ENCODE assay signal across 8 cellular contexts in the genomic region with DNA sequence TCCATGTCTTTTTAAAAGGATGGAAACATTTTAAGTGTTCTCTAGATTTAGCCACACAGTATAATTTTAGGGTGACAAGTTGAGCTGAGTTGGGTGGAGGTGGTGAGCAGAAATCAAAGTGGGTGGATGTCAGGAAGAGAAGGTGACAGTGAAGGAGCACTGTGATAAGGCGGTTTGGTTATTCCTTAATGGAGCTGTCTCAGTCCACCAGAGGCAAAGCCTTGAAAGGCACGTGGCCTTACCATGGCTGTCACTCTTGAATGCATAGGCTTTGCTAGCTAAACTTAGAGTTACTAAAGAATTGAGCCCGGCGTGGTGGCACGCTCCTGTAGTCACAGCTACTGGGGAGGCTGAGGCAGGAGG. TPM values are rescaled to one million over a fixed set of nuclear protein-coding genes. Genes with fewer than 3 reads are reported as not detected.
A peak's percentile ranks its signal among the peaks of the same experiment; 100 is the strongest.
DNase-seq lines count a peak whose midpoint lies in the region; ATAC-seq and TF ChIP-seq lines count a peak whose summit lies in the region.

No MANE protein-coding gene starts in this region.

- H3K79me2 ChIP-seq in GM23248 (ENCODE audit: insufficient read depth) = no peaks in the 10 kb centered on the region

- no peak for TF ChIP-seq POLR2A in vagina (IDR thresholded peaks at IDR 0.05)

- peak overlapping the region; percentile 81 for H3K4me2 ChIP-seq in GM23248 (ENCODE audit: unreplicated experiment)

- H3K27me3 ChIP-seq in GM23248 (replicated peaks; ENCODE audit: insufficient read depth) = no peaks in the 10 kb centered on the region
- no peaks in the 10 kb centered on the region for H3K27me3 ChIP-seq in psoas muscle (ENCODE audit: insufficient read depth in 3 of 3, low read length in 2 of 3)
- no peaks in the 10 kb centered on the region for H3K27me3 ChIP-seq in vagina

- peaks cover 10% of the 10 kb centered on the region; the same call in 1 of the 2 replicates for H3F3A ChIP-seq in GM23248 (ENCODE audit: insufficient read depth)

- H3K4me3 ChIP-seq in GM23248 (no peak overlapping the region; the same call in 1 of the 2 replicates), psoas muscle (peak overlapping the region; percentile 74), vagina (peak overlapping the region in 1 of 2 donors; percentile 50)

- no peak overlapping the region for H3K9ac ChIP-seq in GM23248

- DNase-seq in GM23248 (no peak), Right ventricle myocardium inferior (ENCODE audit: missing footprints) (no peak), psoas muscle (no peak), vagina (ENCODE audit: extremely low spot score in 2 of 2) (no peak), D341Med (ENCODE audit: low spot score) (no peak), activated gamma-delta T cell treated with Interleukin-2 at 50 U/mL for 16 hours (no peak), NCI-H1694 treated with DMSO at 0.1 percent for 48 hours (lab: John Stamatoyannopoulos, UW) (no peak)

- H3K36me3 ChIP-seq in GM23248 (ENCODE audit: low read depth) = no peaks in the 10 kb centered on the region
- H3K36me3 ChIP-seq in psoas muscle (ENCODE audit: insufficient read depth in 1 of 2, low read depth in 1 of 2) = no peaks in the 10 kb centered on the region
- H3K36me3 ChIP-seq in vagina = no peaks in the 10 kb centered on the region

- H3K4me1 ChIP-seq in GM23248 (ENCODE audit: insufficient read depth) = no peaks in the 10 kb centered on the region
- H3K4me1 ChIP-seq in psoas muscle = peaks cover 8% of the 10 kb centered on the region
- peaks cover 10% of the 10 kb centered on the region for H3K4me1 ChIP-seq in vagina

- in situ Hi-C loops in GM23248 (cut with MboI) = no loop called here

- intact Hi-C loops in Right ventricle myocardium inferior (cut with DNase I) = no loop called here
- intact Hi-C loops in psoas muscle (cut with DNase I) = no loop called here
- intact Hi-C loops in vagina (cut with DNase I) = no loop called here

- no peak overlapping the region for H3K27ac ChIP-seq in GM23248
- peak overlapping the region; percentile 65 for H3K27ac ChIP-seq in VCaP
- no peak overlapping the region for H3K27ac ChIP-seq in psoas muscle
- H3K27ac ChIP-seq in vagina = no peak overlapping the region

- 77 to 80% methylated on average over 5 of the region's 5 CpGs for WGBS in GM23248 (ENCODE audit: low coverage in 1 of 2, low lambda C conversion rate in 2 of 2, missing lambda C conversion rate in 2 of 2), 2 experiments
- 79 to 92% (median 79%) methylated on average over 5 of the region's 5 CpGs for WGBS in psoas muscle, 3 donors

- TF ChIP-seq CTCF in VCaP (conservative IDR thresholded peaks at IDR 0.05) (no peak), psoas muscle (IDR thresholded peaks at IDR 0.05) (no peak), vagina (IDR thresholded peaks at IDR 0.05) (no peak)

- no peaks in the 10 kb centered on the region for H3K9me3 ChIP-seq in GM23248 (ENCODE audit: low read depth)
- no peaks in the 10 kb centered on the region for H3K9me3 ChIP-seq in psoas muscle
- no peaks in the 10 kb centered on the region for H3K9me3 ChIP-seq in vagina

- ATAC-seq in Right ventricle myocardium inferior (peak; percentile 77), psoas muscle (peak in 2 of 4 donors; percentile 7 to 16)

- no peaks in the 10 kb centered on the region for H4K20me1 ChIP-seq in GM23248 (ENCODE audit: insufficient read depth)

- H2AFZ ChIP-seq in GM23248 = peak overlapping the region; percentile 90; the same call in 1 of the 2 replicates

- no peaks in the 10 kb centered on the region for H3K9me2 ChIP-seq in GM23248 (ENCODE audit: insufficient read depth)

RNA-seq across cellular contexts. Expression of a gene that starts 0.6 kb away (rescaled TPM):
- total RNA-seq in GM23248 (2014; rRNA removed; shearing (Covaris generic)) = not detected in 2 replicates
- polyA plus RNA-seq in GM23248 (2016; fragmentation: Nextera tagmentation; extraction: Ambion mirVana) (not detected in 2 replicates), psoas muscle (under 1 TPM; 0.03 to 0.13 (median 0.05) TPM)
- total RNA-seq in Right ventricle myocardium inferior (not detected), psoas muscle (under 1 TPM in 2 of 4 donors, not detected in 2; 0.08 to 0.69 TPM), vagina (not detected)

RNA-seq across cellular contexts. Expression of a gene that starts 14.7 kb away (rescaled TPM):
- 9.0 TPM in 2 replicates for total RNA-seq in GM23248 (2014; rRNA removed; shearing (Covaris generic))
- 1.3 TPM in 2 replicates for polyA plus RNA-seq in GM23248 (2016; fragmentation: Nextera tagmentation; extraction: Ambion mirVana)
- 9.8 TPM for total RNA-seq in Right ventricle myocardium inferior
- total RNA-seq in psoas muscle = 1 to 10 TPM; 1.3 to 4.5 (median 2.6) TPM
- 1 to 10 TPM in 2 of 3 donors, under 1 TPM in 1; 0.96 to 5.9 (median 3.1) TPM for polyA plus RNA-seq in psoas muscle
- total RNA-seq in vagina = 4.9 TPM

RNA-seq across cellular contexts. Expression of a gene that starts 15.0 kb away (rescaled TPM):
- total RNA-seq in GM23248 (2014; rRNA removed; shearing (Covaris generic)) = 30.7 and 45.8 TPM in 2 replicates
- polyA plus RNA-seq in GM23248 (2016; fragmentation: Nextera tagmentation; extraction: Ambion mirVana) = 123 and 129 TPM in 2 replicates
- total RNA-seq in Right ventricle myocardium inferior = 73.2 TPM
- total RNA-seq in psoas muscle = 10 to 100 TPM; 45.7 to 58.1 (median 56.6) TPM
- polyA plus RNA-seq in psoas muscle = 100 to 1,000 TPM in 1 of 3 donors, 10 to 100 TPM in 2; 72.0 to 154 (median 96.5) TPM
- total RNA-seq in vagina = 42.7 TPM

RNA-seq across cellular contexts. Expression of a gene that starts 16.7 kb away (rescaled TPM):
- total RNA-seq in GM23248 (2014; rRNA removed; shearing (Covaris generic)) = 98.8 and 122 TPM in 2 replicates
- polyA plus RNA-seq in GM23248 (2016; fragmentation: Nextera tagmentation; extraction: Ambion mirVana) (99.5 and 107 TPM in 2 replicates), psoas muscle (100 to 1,000 TPM; 212 to 298 (median 221) TPM)
- total RNA-seq in Right ventricle myocardium inferior (122 TPM), psoas muscle (100 to 1,000 TPM; 188 to 219 (median 200) TPM), vagina (59.2 TPM)

RNA-seq across cellular contexts. Expression of a gene that starts 47.6 kb away (rescaled TPM):
- total RNA-seq in GM23248 (2014; rRNA removed; shearing (Covaris generic)) = 3.2 and 3.6 TPM in 2 replicates
- polyA plus RNA-seq in GM23248 (2016; fragmentation: Nextera tagmentation; extraction: Ambion mirVana) (4.5 and 4.7 TPM in 2 replicates), psoas muscle (1 to 10 TPM; 1.4 to 3.3 (median 1.8) TPM)
- total RNA-seq in Right ventricle myocardium inferior (27.7 TPM), psoas muscle (10 to 100 TPM in 1 of 4 donors, 1 to 10 TPM in 3; 4.4 to 10.8 (median 4.5) TPM), vagina (205 TPM)
